Comparison of ENCODE assay signal across 1 cellular context in genomic region chr22:45328822-45329535, GRCh38.
TF ChIP-seq lines count a peak whose summit lies in the region.

No MANE protein-coding gene starts in this region.

TF ChIP-seq in K562, 482 proteins besides CTCF, POLR2A, EP300 and RAD21:
- TF ChIP-seq ZBTB8A (IDR thresholded peaks at IDR 0.05; ENCODE audit: partially characterized antibody) = no peak
- TF ChIP-seq HOMEZ (CRISPR knock-in tag; IDR thresholded peaks at IDR 0.05) = no peak
- TF ChIP-seq ARID3A (IDR thresholded peaks at IDR 0.05; ENCODE audit: borderline replicate concordance, low read depth, low read length) = no peak
- TF ChIP-seq SETDB1 (IDR thresholded peaks at IDR 0.05; ENCODE audit: low read length) = no peak
- TF ChIP-seq DEAF1 (CRISPR knock-in tag; IDR thresholded peaks at IDR 0.05) = no peak
- TF ChIP-seq ZFP1 (CRISPR knock-in tag; IDR thresholded peaks at IDR 0.05) = no peak
- no peak for TF ChIP-seq REST (CRISPR knock-in tag; IDR thresholded peaks at IDR 0.05; ENCODE audit: low read depth)
- no peak for TF ChIP-seq ZNF41 (CRISPR knock-in tag; conservative IDR thresholded peaks at IDR 0.05)
- TF ChIP-seq NFYB (IDR thresholded peaks at IDR 0.05; ENCODE audit: extremely low read depth, insufficient read length) = no peak
- TF ChIP-seq ATF7 (IDR thresholded peaks at IDR 0.05) = no peak
- no peak for TF ChIP-seq GATAD2B (IDR thresholded peaks at IDR 0.05; ENCODE audit: borderline replicate concordance)
- no peak for TF ChIP-seq CREB5 (CRISPR knock-in tag; IDR thresholded peaks at IDR 0.05)
- TF ChIP-seq NR0B1 (IDR thresholded peaks at IDR 0.05; ENCODE audit: partially characterized antibody) = no peak
- TF ChIP-seq DMBX1 (CRISPR knock-in tag; IDR thresholded peaks at IDR 0.05; ENCODE audit: borderline replicate concordance) = no peak
- TF ChIP-seq ZHX1 (conservative IDR thresholded peaks at IDR 0.05; ENCODE audit: low read length) = no peak
TF ChIP-seq in K562: peak in this region for 0.
